In genomic region chr19:47745010-47745901, GRCh38 we compare ENCODE assay signal across 1 cellular context.
TF ChIP-seq lines count a peak whose summit lies in the region.

TSS of gene NOP53 (plus strand) at chr19:47745546. CDS start at chr19:47745560, 14 bp downstream.

TF ChIP-seq in HEK293, 187 proteins besides CTCF, POLR2A, EP300 and RAD21 (continued from another document and continues in another):
- TF ChIP-seq PRDM2 (tag by site-specific recombination; IDR thresholded peaks at IDR 0.05; ENCODE audit: borderline replicate concordance) (no peak), SETDB1 (IDR thresholded peaks at IDR 0.05; ENCODE audit: insufficient read length, low read length) (no peak), KLF7 (tag by site-specific recombination; IDR thresholded peaks at IDR 0.05; ENCODE audit: borderline replicate concordance) (no peak), ZBTB48 (tag by site-specific recombination; IDR thresholded peaks at IDR 0.05) (no peak), ZFP69B (tag by site-specific recombination; IDR thresholded peaks at IDR 0.05) (0 out of 2 replicates have a peak, but pooled peaks have one; percentile 12), HOXA7 (CRISPR knock-in tag; IDR thresholded peaks at IDR 0.05; ENCODE audit: borderline replicate concordance) (no peak), ZNF530 (tag by site-specific recombination; IDR thresholded peaks at IDR 0.05; ENCODE audit: low read depth) (no peak), BCL11B (tag by site-specific recombination; IDR thresholded peaks at IDR 0.05; ENCODE audit: low read depth) (no peak), ZNF302 (tag by site-specific recombination; IDR thresholded peaks at IDR 0.05; ENCODE audit: low read depth) (no peak), PATZ1 (tag by site-specific recombination; IDR thresholded peaks at IDR 0.05) (no peak), ZNF830 (tag by site-specific recombination; IDR thresholded peaks at IDR 0.05; ENCODE audit: low read depth) (no peak), TCF7L2 (IDR thresholded peaks at IDR 0.05; ENCODE audit: borderline replicate concordance, low read depth, low read length) (no peak), ZNF629 (tag by site-specific recombination; IDR thresholded peaks at IDR 0.05) (peak; percentile 95), ZNF19 (tag by site-specific recombination; IDR thresholded peaks at IDR 0.05; ENCODE audit: low read depth) (no peak), HOXC10 (CRISPR knock-in tag; IDR thresholded peaks at IDR 0.05) (no peak), ZNF449 (tag by site-specific recombination; IDR thresholded peaks at IDR 0.05) (peak; percentile 78; the same call in 1 of the 2 replicates), ZSCAN5A (tag by site-specific recombination; IDR thresholded peaks at IDR 0.05) (no peak), GLIS1 (tag by site-specific recombination; IDR thresholded peaks at IDR 0.05) (no peak), ZNF239 (tag by site-specific recombination; IDR thresholded peaks at IDR 0.05) (no peak), ZNF335 (tag by site-specific recombination; conservative IDR thresholded peaks at IDR 0.05) (peak; percentile 82), ZNF768 (tag by site-specific recombination; IDR thresholded peaks at IDR 0.05) (no peak), ZFP41 (tag by site-specific recombination; IDR thresholded peaks at IDR 0.05; ENCODE audit: borderline replicate concordance) (no peak), OVOL3 (tag by site-specific recombination; IDR thresholded peaks at IDR 0.05) (peak; percentile 22; the same call in 1 of the 2 replicates), ZNF571 (tag by site-specific recombination; IDR thresholded peaks at IDR 0.05) (no peak), ZNF280C (tag by site-specific recombination; IDR thresholded peaks at IDR 0.05) (no peak), ZNF692 (tag by site-specific recombination; IDR thresholded peaks at IDR 0.05) (peak; percentile 51; the same call in 1 of the 2 replicates), ZNF214 (tag by site-specific recombination; IDR thresholded peaks at IDR 0.05; ENCODE audit: borderline replicate concordance) (no peak), ZNF639 (tag by site-specific recombination; IDR thresholded peaks at IDR 0.05) (peak; percentile 54; the same call in 1 of the 2 replicates), ZNF501 (tag by site-specific recombination; IDR thresholded peaks at IDR 0.05) (peak; percentile 86), ZNF266 (tag by site-specific recombination; IDR thresholded peaks at IDR 0.05; ENCODE audit: low read depth) (no peak), ZNF488 (tag by site-specific recombination; IDR thresholded peaks at IDR 0.05) (no peak), KLF9 (tag by site-specific recombination; IDR thresholded peaks at IDR 0.05; ENCODE audit: low read depth) (no peak), ZNF560 (tag by site-specific recombination; IDR thresholded peaks at IDR 0.05; ENCODE audit: borderline replicate concordance) (no peak), TSHZ1 (tag by site-specific recombination; IDR thresholded peaks at IDR 0.05; ENCODE audit: borderline replicate concordance) (no peak), ZFP37 (tag by site-specific recombination; IDR thresholded peaks at IDR 0.05) (no peak), ZNF473 (tag by site-specific recombination; IDR thresholded peaks at IDR 0.05) (no peak), ZBTB17 (tag by site-specific recombination; IDR thresholded peaks at IDR 0.05) (peak; percentile 76), ZNF544 (tag by site-specific recombination; IDR thresholded peaks at IDR 0.05) (no peak), ZNF658 (tag by site-specific recombination; IDR thresholded peaks at IDR 0.05) (no peak), ZNF394 (tag by site-specific recombination; IDR thresholded peaks at IDR 0.05; ENCODE audit: borderline replicate concordance) (peak; percentile 43; the same call in 1 of the 2 replicates)
